Comparison of ENCODE assay signal across 17 cellular contexts in genomic region chr22:19228174-19228573, GRCh38. TPM values are rescaled to one million over a fixed set of nuclear protein-coding genes. Genes with fewer than 3 reads are reported as not detected.
DNase-seq lines count a peak whose midpoint lies in the region; ATAC-seq lines count a peak whose summit lies in the region.
"Had no signal": no experiment of that assay in that cellular context is flagged by ENCODE, and none has a peak within 500 bp of the region (broad histone marks: within the 10 kb centered on the region; RNA-seq: fewer than 3 reads in every experiment).

No MANE protein-coding gene starts in this region.

- DNase-seq in left ventricle myocardium superior (peak; percentile 53), right cardiac atrium (no peak), globus pallidus (ENCODE audit: low spot score) (peak; percentile 32), T-helper 2 cell (no peak)
- no peak for DNase-seq in stimulated activated effector memory CD8-positive, alpha-beta T cell treated with anti-CD3 and anti-CD28 coated beads, Interleukin-12 subunit alpha, Interleukin-12 subunit beta, amount 100 ng/mL, for 72 hours (ENCODE audit: low spot score in 2 of 2)
- DNase-seq in activated CD4-positive, alpha-beta T cell treated with anti-CD3 and anti-CD28 coated beads, Interleukin-2, amount 50 U/mL, for 48 hours: no peak
- DNase-seq: ACHN; AML-193; CD4-positive, alpha-beta memory T cell; DMS153; DMS79; GDM1; GM23248 had no signal

- intact Hi-C loops in left ventricle myocardium superior (cut with micrococcal nuclease): no loop called here
- intact Hi-C loops in right cardiac atrium (cut with DNase I): no loop called here

- ATAC-seq in left ventricle myocardium superior (peak; percentile 70), right cardiac atrium (no peak), HG02870 (IDR thresholded peaks at IDR 0.05; ENCODE audit: unreplicated experiment) (no peak)
- no peak for ATAC-seq in stimulated activated effector memory CD8-positive, alpha-beta T cell treated with anti-CD3 and anti-CD28 coated beads, Interleukin-12 subunit alpha, Interleukin-12 subunit beta, amount 100 ng/mL, for 72 hours

- H3K9me3 ChIP-seq in right cardiac atrium (ENCODE audit: control insufficient read depth, low read length): no peaks in the 10 kb centered on the region
- H3K9me3 ChIP-seq: HAP-1 had no signal

- H3K27ac Mint-ChIP-seq in stimulated activated effector memory CD8-positive, alpha-beta T cell treated with anti-CD3 and anti-CD28 coated beads, Interleukin-12 subunit alpha, Interleukin-12 subunit beta, amount 100 ng/mL, for 72 hours: peak overlapping the region; percentile 40
- H3K27ac Mint-ChIP-seq: CD4-positive, alpha-beta memory T cell had no signal

- WGBS in right cardiac atrium: 72% methylated on average over 4 of the region's 4 CpGs

- no peaks in the 10 kb centered on the region for H3K27me3 ChIP-seq in right cardiac atrium (ENCODE audit: control insufficient read depth, insufficient read depth)
- H3K27me3 ChIP-seq: BLaER1 had no signal

- no peaks in the 10 kb centered on the region for H3K4me1 ChIP-seq in right cardiac atrium (ENCODE audit: control insufficient read depth, insufficient read depth, low read length)

- no peaks in the 10 kb centered on the region for H3K36me3 Mint-ChIP-seq in stimulated activated effector memory CD8-positive, alpha-beta T cell treated with anti-CD3 and anti-CD28 coated beads, Interleukin-12 subunit alpha, Interleukin-12 subunit beta, amount 100 ng/mL, for 72 hours
- H3K36me3 Mint-ChIP-seq: CD4-positive, alpha-beta memory T cell had no signal

- H3K4me3 ChIP-seq in right cardiac atrium (ENCODE audit: low read length): no peak overlapping the region
- H3K4me3 ChIP-seq: BLaER1, GM23248, HAP-1 had no signal

- H3K4me3 Mint-ChIP-seq in stimulated activated effector memory CD8-positive, alpha-beta T cell treated with anti-CD3 and anti-CD28 coated beads, Interleukin-12 subunit alpha, Interleukin-12 subunit beta, amount 100 ng/mL, for 72 hours: no peak overlapping the region
- H3K4me3 Mint-ChIP-seq: CD14-positive monocyte; CD4-positive, alpha-beta memory T cell had no signal

- H3K9me3 Mint-ChIP-seq in stimulated activated effector memory CD8-positive, alpha-beta T cell treated with anti-CD3 and anti-CD28 coated beads, Interleukin-12 subunit alpha, Interleukin-12 subunit beta, amount 100 ng/mL, for 72 hours: no peaks in the 10 kb centered on the region
- H3K9me3 Mint-ChIP-seq: CD14-positive monocyte; CD4-positive, alpha-beta memory T cell had no signal

- no peaks in the 10 kb centered on the region for H3K4me1 Mint-ChIP-seq in stimulated activated effector memory CD8-positive, alpha-beta T cell treated with anti-CD3 and anti-CD28 coated beads, Interleukin-12 subunit alpha, Interleukin-12 subunit beta, amount 100 ng/mL, for 72 hours
- H3K4me1 Mint-ChIP-seq: CD14-positive monocyte; CD4-positive, alpha-beta memory T cell had no signal

- no peak overlapping the region for H3K27ac ChIP-seq in right cardiac atrium (ENCODE audit: low read length)
- H3K27ac ChIP-seq: BLaER1, GM23248 had no signal

RNA-seq across cellular contexts. Expression of gene SLC25A1, which starts 49.6 kb away (rescaled TPM):
- total RNA-seq in left ventricle myocardium superior: 27.8 TPM
- total RNA-seq in right cardiac atrium: 10 to 100 TPM; 11.2 to 25.2 (median 18.6) TPM
- polyA plus RNA-seq in right cardiac atrium: 26.5 TPM

Comparison
In these comparisons a context has a peak if more than half of its experiments do, and no peak if none do; other contexts are left out.
1. DNase-seq: peak in left ventricle myocardium superior (single experiment) and globus pallidus (single experiment); none in right cardiac atrium (0 of 3), stimulated activated effector memory CD8-positive, alpha-beta T cell treated with anti-CD3 and anti-CD28 coated beads, Interleukin-12 subunit alpha, Interleukin-12 subunit beta, amount 100 ng/mL, for 72 hours (0 of 2), T-helper 2 cell (0 of 5) and activated CD4-positive, alpha-beta T cell treated with anti-CD3 and anti-CD28 coated beads, Interleukin-2, amount 50 U/mL, for 48 hours (0 of 2).